1 cellular context compared by ENCODE assay signal in the genomic region with DNA sequence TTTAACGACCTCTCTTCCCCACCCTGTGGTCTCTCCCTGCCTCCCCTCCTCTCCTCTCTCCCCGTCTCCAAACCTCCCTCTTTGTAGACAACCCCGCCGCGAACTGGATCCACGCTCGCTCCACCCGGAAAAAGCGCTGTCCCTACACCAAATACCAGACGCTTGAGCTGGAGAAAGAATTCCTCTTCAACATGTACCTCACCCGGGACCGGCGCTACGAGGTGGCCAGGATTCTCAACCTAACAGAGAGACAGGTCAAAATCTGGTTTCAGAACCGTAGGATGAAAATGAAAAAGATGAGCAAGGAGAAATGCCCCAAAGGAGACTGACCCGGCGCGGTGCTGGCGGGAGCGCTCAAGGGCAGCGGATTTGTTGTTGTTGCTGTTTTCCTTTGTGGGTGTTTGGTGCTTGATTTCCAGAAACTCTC.
TF ChIP-seq lines count a peak whose summit lies in the region.

No MANE protein-coding gene starts in this region.

TF ChIP-seq in K562, 482 proteins besides CTCF, POLR2A, EP300 and RAD21:
- TF ChIP-seq SLC30A9 (CRISPR knock-in tag; IDR thresholded peaks at IDR 0.05) = no peak
- TF ChIP-seq EZH2 (IDR thresholded peaks at IDR 0.05; ENCODE audit: borderline replicate concordance, low read depth, low read length) = peak; percentile 21; the same call in 1 of the 2 replicates
TF ChIP-seq in K562: peak in this region for 1.
